1 cellular context compared by ENCODE assay signal in the genomic region with DNA sequence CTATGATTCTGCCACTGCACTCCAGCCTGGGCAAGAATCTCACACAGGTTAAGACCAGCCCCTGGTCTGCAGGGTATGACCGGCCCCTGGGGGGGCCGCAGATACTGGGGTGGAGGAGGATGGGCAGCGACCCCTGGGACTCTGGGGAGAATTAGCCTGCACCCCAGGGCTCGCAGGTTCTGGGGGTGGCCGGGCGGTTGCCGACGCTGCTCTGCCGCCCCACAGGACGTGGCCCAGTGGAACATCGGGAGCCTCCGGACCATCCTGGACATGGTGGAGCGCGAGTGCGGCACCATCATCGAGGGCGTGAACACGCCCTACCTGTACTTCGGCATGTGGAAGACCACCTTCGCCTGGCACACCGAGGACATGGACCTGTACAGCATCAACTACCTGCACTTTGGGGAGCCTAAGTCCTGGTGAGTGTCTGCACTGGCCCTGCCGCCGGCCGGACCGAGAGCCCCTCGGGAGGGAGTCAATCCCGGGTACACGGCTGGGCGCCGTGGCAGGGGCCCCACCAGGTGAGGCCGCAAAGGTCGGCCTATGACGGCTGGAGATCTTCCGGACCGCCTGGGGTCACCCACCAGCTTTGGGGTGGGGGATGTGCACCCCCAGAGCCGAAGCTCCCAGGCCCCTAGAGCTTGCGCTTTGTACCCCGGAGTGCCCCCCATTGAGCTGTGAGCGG.
TF ChIP-seq lines count a peak whose summit lies in the region.

No MANE protein-coding gene starts in this region.

TF ChIP-seq in HCT116, 20 proteins besides CTCF, POLR2A, EP300 and RAD21:
- no peak for TF ChIP-seq CEBPB (IDR thresholded peaks at IDR 0.05; ENCODE audit: low read depth)
- no peak for TF ChIP-seq SIN3A (IDR thresholded peaks at IDR 0.05; ENCODE audit: low read depth)
- no peak for TF ChIP-seq SP1 (IDR thresholded peaks at IDR 0.05; ENCODE audit: low read depth)
- no peak for TF ChIP-seq ZFX (IDR thresholded peaks at IDR 0.05)
- TF ChIP-seq TCF7L2 (IDR thresholded peaks at IDR 0.05; ENCODE audit: borderline replicate concordance, extremely low read depth, insufficient read depth, insufficient read length): no peak
- no peak for TF ChIP-seq SRF (IDR thresholded peaks at IDR 0.05; ENCODE audit: low read depth)
- TF ChIP-seq, protein P1, sequence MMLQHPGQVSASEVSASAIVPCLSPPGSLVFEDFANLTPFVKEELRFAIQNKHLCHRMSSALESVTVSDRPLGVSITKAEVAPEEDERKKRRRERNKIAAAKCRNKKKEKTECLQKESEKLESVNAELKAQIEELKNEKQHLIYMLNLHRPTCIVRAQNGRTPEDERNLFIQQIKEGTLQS (IDR thresholded peaks at IDR 0.05): no peak
- TF ChIP-seq, protein P2, sequence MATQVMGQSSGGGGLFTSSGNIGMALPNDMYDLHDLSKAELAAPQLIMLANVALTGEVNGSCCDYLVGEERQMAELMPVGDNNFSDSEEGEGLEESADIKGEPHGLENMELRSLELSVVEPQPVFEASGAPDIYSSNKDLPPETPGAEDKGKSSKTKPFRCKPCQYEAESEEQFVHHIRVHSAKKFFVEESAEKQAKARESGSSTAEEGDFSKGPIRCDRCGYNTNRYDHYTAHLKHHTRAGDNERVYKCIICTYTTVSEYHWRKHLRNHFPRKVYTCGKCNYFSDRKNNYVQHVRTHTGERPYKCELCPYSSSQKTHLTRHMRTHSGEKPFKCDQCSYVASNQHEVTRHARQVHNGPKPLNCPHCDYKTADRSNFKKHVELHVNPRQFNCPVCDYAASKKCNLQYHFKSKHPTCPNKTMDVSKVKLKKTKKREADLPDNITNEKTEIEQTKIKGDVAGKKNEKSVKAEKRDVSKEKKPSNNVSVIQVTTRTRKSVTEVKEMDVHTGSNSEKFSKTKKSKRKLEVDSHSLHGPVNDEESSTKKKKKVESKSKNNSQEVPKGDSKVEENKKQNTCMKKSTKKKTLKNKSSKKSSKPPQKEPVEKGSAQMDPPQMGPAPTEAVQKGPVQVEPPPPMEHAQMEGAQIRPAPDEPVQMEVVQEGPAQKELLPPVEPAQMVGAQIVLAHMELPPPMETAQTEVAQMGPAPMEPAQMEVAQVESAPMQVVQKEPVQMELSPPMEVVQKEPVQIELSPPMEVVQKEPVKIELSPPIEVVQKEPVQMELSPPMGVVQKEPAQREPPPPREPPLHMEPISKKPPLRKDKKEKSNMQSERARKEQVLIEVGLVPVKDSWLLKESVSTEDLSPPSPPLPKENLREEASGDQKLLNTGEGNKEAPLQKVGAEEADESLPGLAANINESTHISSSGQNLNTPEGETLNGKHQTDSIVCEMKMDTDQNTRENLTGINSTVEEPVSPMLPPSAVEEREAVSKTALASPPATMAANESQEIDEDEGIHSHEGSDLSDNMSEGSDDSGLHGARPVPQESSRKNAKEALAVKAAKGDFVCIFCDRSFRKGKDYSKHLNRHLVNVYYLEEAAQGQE (IDR thresholded peaks at IDR 0.05; ENCODE audit: low read depth): no peak
- TF ChIP-seq CBX3 (IDR thresholded peaks at IDR 0.05; ENCODE audit: low read depth): no peak
- no peak for TF ChIP-seq FOSL1 (IDR thresholded peaks at IDR 0.05; ENCODE audit: low read depth)
- TF ChIP-seq JUND (IDR thresholded peaks at IDR 0.05): no peak
